In the genomic region with DNA sequence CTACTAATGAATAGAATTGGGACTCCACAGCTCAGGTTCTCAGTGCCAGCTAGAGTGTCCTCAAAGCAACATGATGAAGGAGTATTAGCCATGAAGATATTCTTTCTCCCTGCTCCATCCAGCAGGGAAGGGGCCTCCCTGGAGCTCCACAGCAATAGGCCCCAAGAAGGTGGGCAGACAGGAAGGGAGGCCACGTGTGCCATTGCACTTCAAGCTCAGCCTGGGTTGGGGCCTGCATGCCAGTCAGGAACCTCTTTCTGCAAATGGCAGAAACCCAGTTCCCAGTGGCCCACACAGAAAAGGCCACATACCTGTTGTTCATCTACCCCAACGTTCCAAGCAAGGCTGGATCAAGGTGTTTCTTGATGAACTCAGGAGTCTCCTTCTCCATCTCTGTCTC, we compare ENCODE assay signal across 29 cellular contexts.
"Had no signal": no experiment of that assay in that cellular context is flagged by ENCODE, and none has a peak within 500 bp of the region (broad histone marks: within the 10 kb centered on the region; RNA-seq: fewer than 3 reads in every experiment).

No MANE protein-coding gene starts in this region.

- H2AFZ ChIP-seq: parathyroid adenoma had no signal

- H3K4me3 Mint-ChIP-seq: naive thymus-derived CD8-positive, alpha-beta T cell; natural killer cell treated with Interleukin-12 subunit alpha and Interleukin-12 subunit beta and Interleukin-15 and Interleukin-18, amount 100 ng/mL, for 72 hours; nephron progenitor cell; neural crest cell; stimulated activated effector memory CD8-positive, alpha-beta T cell treated with anti-CD3 and anti-CD28 coated beads, Interleukin-12 subunit alpha, Interleukin-12 subunit beta, amount 100 ng/mL, for 72 hours; stimulated activated naive B cell treated with anti-CD40 and anti-IgM and Interleukin-4, amounts not matched to agents 10 μg/mL and 1 μg/mL and 100 μg/mL, for 72 hours; stimulated activated naive CD8-positive, alpha-beta T cell treated with anti-CD3 and anti-CD28 coated beads, Interleukin-15, Interleukin-2, amounts not matched to agents 100 ng/mL and 50 ng/mL, for 24 hours; type B pancreatic cell had no signal

- H3K79me2 ChIP-seq: parathyroid adenoma had no signal

- H3K36me3 ChIP-seq: ovary, right lobe of liver, sigmoid colon, stomach, thoracic aorta, thyroid gland, tibial nerve, upper lobe of right lung, uterus had no signal

- H3K27ac ChIP-seq: ovary, parathyroid adenoma, psoas muscle, right lobe of liver, sigmoid colon, stomach, thoracic aorta, thyroid gland, tibial nerve, upper lobe of right lung, uterus had no signal

- H3K27me3 ChIP-seq: ovary, right lobe of liver, thyroid gland, tibial nerve, uterus had no signal

- H3K27ac Mint-ChIP-seq: naive thymus-derived CD8-positive, alpha-beta T cell; natural killer cell treated with Interleukin-12 subunit alpha and Interleukin-12 subunit beta and Interleukin-15 and Interleukin-18, amount 100 ng/mL, for 72 hours; nephron progenitor cell; progenitor cell of endocrine pancreas; stimulated activated effector memory CD8-positive, alpha-beta T cell treated with anti-CD3 and anti-CD28 coated beads, Interleukin-12 subunit alpha, Interleukin-12 subunit beta, amount 100 ng/mL, for 72 hours; stimulated activated naive B cell treated with anti-CD40 and anti-IgM and Interleukin-4, amounts not matched to agents 10 μg/mL and 1 μg/mL and 100 μg/mL, for 72 hours; stimulated activated naive CD8-positive, alpha-beta T cell treated with anti-CD3 and anti-CD28 coated beads, Interleukin-15, Interleukin-2, amounts not matched to agents 100 ng/mL and 50 ng/mL, for 24 hours; type B pancreatic cell had no signal

- ATAC-seq: naive thymus-derived CD8-positive, alpha-beta T cell; natural killer cell treated with Interleukin-12 subunit alpha and Interleukin-12 subunit beta and Interleukin-15 and Interleukin-18, amount 100 ng/mL, for 72 hours; psoas muscle; right cardiac atrium; right lobe of liver; stimulated activated effector memory CD8-positive, alpha-beta T cell treated with anti-CD3 and anti-CD28 coated beads, Interleukin-12 subunit alpha, Interleukin-12 subunit beta, amount 100 ng/mL, for 72 hours; stimulated activated naive B cell treated with anti-CD40 and anti-IgM and Interleukin-4, amounts not matched to agents 10 μg/mL and 1 μg/mL and 100 μg/mL, for 72 hours; upper lobe of right lung had no signal

- DNase-seq: naive thymus-derived CD8-positive, alpha-beta T cell; nephron progenitor cell; occipital lobe; ovary; posterior cingulate gyrus; psoas muscle; right cardiac atrium; right lobe of liver; sigmoid colon; small intestine; stimulated activated CD4-positive, alpha-beta T cell treated with anti-CD3 and anti-CD28 coated beads, Interleukin-15, amount 100 ng/mL, for 24 hours; stimulated activated CD4-positive, alpha-beta T cell treated with anti-CD3 and anti-CD28 coated beads, Interleukin-2, amount 100 ng/mL, for 24 hours; stimulated activated CD4-positive, alpha-beta T cell treated with anti-CD3 and anti-CD28 coated beads, Interleukin-2, amount 100 ng/mL, for 48 hours; stimulated activated CD4-positive, alpha-beta T cell treated with anti-CD3 and anti-CD28 coated beads, Interleukin-4, amount 100 ng/mL, for 24 hours; stimulated activated naive B cell treated with anti-CD40 and anti-IgM and Interleukin-4, amounts not matched to agents 10 μg/mL and 1 μg/mL and 100 μg/mL, for 72 hours; stimulated activated naive CD4-positive, alpha-beta T cell treated with Interleukin-2 at 50 U/mL for 16 hours; stomach; thyroid gland; upper lobe of right lung; uterus had no signal

- H3K4me1 Mint-ChIP-seq: naive thymus-derived CD8-positive, alpha-beta T cell; stimulated activated effector memory CD8-positive, alpha-beta T cell treated with anti-CD3 and anti-CD28 coated beads, Interleukin-12 subunit alpha, Interleukin-12 subunit beta, amount 100 ng/mL, for 72 hours had no signal

- H3K36me3 Mint-ChIP-seq: naive thymus-derived CD8-positive, alpha-beta T cell; natural killer cell treated with Interleukin-12 subunit alpha and Interleukin-12 subunit beta and Interleukin-15 and Interleukin-18, amount 100 ng/mL, for 72 hours; stimulated activated effector memory CD8-positive, alpha-beta T cell treated with anti-CD3 and anti-CD28 coated beads, Interleukin-12 subunit alpha, Interleukin-12 subunit beta, amount 100 ng/mL, for 72 hours; type B pancreatic cell had no signal

- H3K9ac ChIP-seq: parathyroid adenoma had no signal

- H3K9me3 ChIP-seq: ovary, psoas muscle, right lobe of liver, sigmoid colon, stomach, thoracic aorta, thyroid gland, tibial nerve, upper lobe of right lung, uterus had no signal

- H3K4me1 ChIP-seq: parathyroid adenoma, psoas muscle, right lobe of liver, sigmoid colon, thyroid gland, upper lobe of right lung, uterus had no signal

- H3K9me3 Mint-ChIP-seq: natural killer cell treated with Interleukin-12 subunit alpha and Interleukin-12 subunit beta and Interleukin-15 and Interleukin-18, amount 100 ng/mL, for 72 hours; nephron progenitor cell; stimulated activated effector memory CD8-positive, alpha-beta T cell treated with anti-CD3 and anti-CD28 coated beads, Interleukin-12 subunit alpha, Interleukin-12 subunit beta, amount 100 ng/mL, for 72 hours; stimulated activated naive CD8-positive, alpha-beta T cell treated with anti-CD3 and anti-CD28 coated beads, Interleukin-15, Interleukin-2, amounts not matched to agents 100 ng/mL and 50 ng/mL, for 24 hours; type B pancreatic cell had no signal

- H3K4me3 ChIP-seq: ovary, psoas muscle, right lobe of liver, sigmoid colon, stomach, thoracic aorta, thyroid gland, tibial nerve, upper lobe of right lung, uterus had no signal
